ENCODE assay signal across 8 cellular contexts in the genomic region with DNA sequence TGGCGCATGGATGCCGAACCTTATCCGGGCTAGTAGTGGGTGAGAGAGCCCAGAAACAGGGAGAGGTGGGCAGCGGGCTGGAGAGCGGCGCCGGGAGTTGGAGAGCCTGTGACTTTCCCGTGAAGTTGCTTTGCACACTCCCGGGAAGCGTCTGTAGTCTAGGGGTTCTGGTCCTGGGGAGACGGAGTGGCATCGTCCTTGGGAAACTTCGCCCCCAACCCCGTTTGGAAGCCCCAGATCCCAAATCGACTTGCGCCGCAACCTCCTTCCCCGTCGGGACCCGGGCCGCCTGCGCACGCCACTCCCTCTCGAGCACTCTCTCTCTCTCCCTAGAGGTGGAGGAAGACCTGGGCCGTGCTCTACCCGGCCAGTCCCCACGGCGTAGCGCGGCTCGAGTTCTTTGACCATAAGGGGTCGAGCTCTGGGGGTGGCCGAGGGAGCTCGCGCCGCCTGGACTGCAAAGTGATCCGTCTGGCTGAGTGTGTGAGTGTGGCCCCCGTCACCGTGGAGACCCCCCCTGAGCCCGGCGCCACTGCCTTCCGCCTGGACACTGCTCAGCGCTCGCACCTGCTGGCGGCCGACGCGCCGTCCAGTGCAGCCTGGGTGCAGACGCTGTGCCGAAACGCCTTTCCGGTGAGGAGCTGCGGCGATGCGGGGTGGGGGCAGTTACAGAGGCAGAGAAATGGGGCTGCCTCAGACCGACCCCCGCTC. TPM values are rescaled to one million over a fixed set of nuclear protein-coding genes. Genes with fewer than 3 reads are reported as not detected.
DNase-seq lines count a peak whose midpoint lies in the region; ATAC-seq and TF ChIP-seq lines count a peak whose summit lies in the region.

No MANE protein-coding gene starts in this region.

- H3K27ac ChIP-seq in CD4-positive, alpha-beta memory T cell (ENCODE audit: low read depth, low read length) = peak overlapping the region; percentile 64
- H3K27ac ChIP-seq in muscle layer of duodenum (ENCODE audit: low read length) = peak overlapping the region; percentile 31
- H3K27ac ChIP-seq in tibial nerve = peak overlapping the region; percentile 89 to 98 (median 96)

- peak overlapping the region; percentile 73 to 98 (median 93) for H3K27ac Mint-ChIP-seq in CD4-positive, alpha-beta memory T cell
- peak overlapping the region; percentile 94 for H3K27ac Mint-ChIP-seq in activated CD4-positive, alpha-beta T cell treated with anti-CD3 and anti-CD28 coated beads, Interleukin-2, amount 10 ng/mL, durations not matched to agents 7 days and 5 days

- H3K4me3 Mint-ChIP-seq in CD4-positive, alpha-beta memory T cell = peak overlapping the region; percentile 94 to 98 (median 96)
- peak overlapping the region; percentile 95 for H3K4me3 Mint-ChIP-seq in activated CD4-positive, alpha-beta T cell treated with anti-CD3 and anti-CD28 coated beads, Interleukin-2, amount 10 ng/mL, durations not matched to agents 7 days and 5 days

- peaks cover 7 to 30% (median 19%) of the 10 kb centered on the region in 4 donors for H3K4me1 Mint-ChIP-seq in CD4-positive, alpha-beta memory T cell
- peaks cover 25% of the 10 kb centered on the region for H3K4me1 Mint-ChIP-seq in activated CD4-positive, alpha-beta T cell treated with anti-CD3 and anti-CD28 coated beads, Interleukin-2, amount 10 ng/mL, durations not matched to agents 7 days and 5 days

- peaks cover 0 to 2% (median 0%) of the 10 kb centered on the region in 8 donors for H3K9me3 Mint-ChIP-seq in CD4-positive, alpha-beta memory T cell
- no peaks in the 10 kb centered on the region for H3K9me3 Mint-ChIP-seq in activated CD4-positive, alpha-beta T cell treated with anti-CD3 and anti-CD28 coated beads, Interleukin-2, amount 10 ng/mL, durations not matched to agents 7 days and 5 days

- H3K4me3 ChIP-seq in CD4-positive, alpha-beta memory T cell (ENCODE audit: low read length in 2 of 2) = peak overlapping the region; percentile 84 to 99
- H3K4me3 ChIP-seq in epithelial cell of esophagus (ENCODE audit: low read length) = peak overlapping the region; percentile 49
- H3K4me3 ChIP-seq in muscle layer of duodenum (ENCODE audit: low read depth in 1 of 2, low read length in 2 of 2) = peak overlapping the region; percentile 77 to 88
- H3K4me3 ChIP-seq in tibial nerve = peak overlapping the region; percentile 72 to 95 (median 79)

- POLR2A ChIA-PET in CD4-positive, alpha-beta memory T cell (lab: Charles Lee; ENCODE audit: partially characterized antibody) = interaction anchor here (0.6 to 2.2 kb wide), 6 partner anchors 12 to 163 kb away, joined by 3 to 5 read pairs (median 4); a partner anchor contains a TSS
- POLR2A ChIA-PET in activated CD4-positive, alpha-beta T cell treated with anti-CD3 and anti-CD28 coated beads, Interleukin-2, amount 10 ng/mL, durations not matched to agents 7 days and 5 days (lab: Charles Lee) = interaction anchor here (0.6 kb wide), 1 partner anchor 12 kb away, joined by 3 read pairs; no protein-coding TSS in a partner anchor

- H3K36me3 ChIP-seq in CD4-positive, alpha-beta memory T cell (ENCODE audit: insufficient read depth, low read length) = no peaks in the 10 kb centered on the region
- H3K36me3 ChIP-seq in muscle layer of duodenum (ENCODE audit: control insufficient read depth in 1 of 2, insufficient read depth in 2 of 2, low read length in 2 of 2) (peaks cover 0 to 6% of the 10 kb centered on the region in 2 donors), tibial nerve (peaks cover 0 to 15% (median 0%) of the 10 kb centered on the region in 3 donors)

- peaks cover 0 to 20% of the 10 kb centered on the region in 2 donors for H3K36me3 Mint-ChIP-seq in CD4-positive, alpha-beta memory T cell
- H3K36me3 Mint-ChIP-seq in activated CD4-positive, alpha-beta T cell treated with anti-CD3 and anti-CD28 coated beads, Interleukin-2, amount 10 ng/mL, durations not matched to agents 7 days and 5 days (ENCODE audit: low read depth) = peaks cover 13% of the 10 kb centered on the region

- TF ChIP-seq CTCF in epithelial cell of esophagus (IDR thresholded peaks at IDR 0.05; ENCODE audit: insufficient read depth, low read depth, low read length, missing control alignments) (no peak), tibial nerve (IDR thresholded peaks at IDR 0.05) (no peak)

- no peak for TF ChIP-seq EP300 in tibial nerve (IDR thresholded peaks at IDR 0.05)

- intact Hi-C loops in CD4-positive, alpha-beta memory T cell (cut with micrococcal nuclease) = loop anchor here (1.0 to 10.0 kb wide), 4 partner anchors 26 to 160 kb away; a partner anchor contains a TSS

- 3 to 4% methylated on average over 44 to 57 of the region's 58 CpGs for WGBS in tibial nerve, 2 donors

- no peak for TF ChIP-seq POLR2A in tibial nerve (IDR thresholded peaks at IDR 0.05)

- peak; percentile 52 for ATAC-seq in GM19455 (IDR thresholded peaks at IDR 0.05; ENCODE audit: unreplicated experiment)

- H3K9me3 ChIP-seq in CD4-positive, alpha-beta memory T cell (ENCODE audit: control insufficient read depth in 1 of 2, low read length in 2 of 2) = no peaks in the 10 kb centered on the region
- H3K9me3 ChIP-seq in muscle layer of duodenum (ENCODE audit: control insufficient read depth in 1 of 2, low read length in 2 of 2) = no peaks in the 10 kb centered on the region
- no peaks in the 10 kb centered on the region for H3K9me3 ChIP-seq in tibial nerve

- peaks cover 7% of the 10 kb centered on the region for H3K27me3 ChIP-seq in CD4-positive, alpha-beta memory T cell (ENCODE audit: insufficient read depth, low read length)
- no peaks in the 10 kb centered on the region for H3K27me3 ChIP-seq in muscle layer of duodenum (ENCODE audit: low read depth, low read length)
- no peaks in the 10 kb centered on the region for H3K27me3 ChIP-seq in tibial nerve

- peaks cover 6 to 20% of the 10 kb centered on the region in 2 donors for H3K27me3 Mint-ChIP-seq in CD4-positive, alpha-beta memory T cell
- peaks cover 19% of the 10 kb centered on the region for H3K27me3 Mint-ChIP-seq in activated CD4-positive, alpha-beta T cell treated with anti-CD3 and anti-CD28 coated beads, Interleukin-2, amount 10 ng/mL, durations not matched to agents 7 days and 5 days

- CTCF ChIA-PET in CD4-positive, alpha-beta memory T cell (lab: Charles Lee; ENCODE audit: partially characterized antibody) = interaction anchor here (0.8 to 0.9 kb wide), 2 partner anchors 12 to 32 kb away, joined by 4 read pairs; no protein-coding TSS in a partner anchor
- CTCF ChIA-PET in activated CD4-positive, alpha-beta T cell treated with anti-CD3 and anti-CD28 coated beads, Interleukin-2, amount 10 ng/mL, durations not matched to agents 7 days and 5 days (lab: Charles Lee) = interaction anchor here (0.6 to 6.5 kb wide), 7 partner anchors 9 to 249 kb away, joined by 3 to 36 read pairs (median 3); a partner anchor contains a TSS

- peak in 4 of 5 donors; percentile 32 to 48 (median 46) for DNase-seq in CD4-positive, alpha-beta memory T cell
- DNase-seq in HuH-7 (ENCODE audit: low spot score) (peak; percentile 71), epithelial cell of esophagus (ENCODE audit: low read depth) (peak; percentile 24), tibial nerve (ENCODE audit: low spot score in 2 of 2) (no peak), NCI-H187 (lab: John Stamatoyannopoulos, UW) (no peak)
- DNase-seq in activated CD4-positive, alpha-beta T cell treated with anti-CD3 and anti-CD28 coated beads, Interleukin-2, amount 10 ng/mL, durations not matched to agents 7 days and 5 days = peak; percentile 37

- peaks cover 16% of the 10 kb centered on the region for H3K4me1 ChIP-seq in CD4-positive, alpha-beta memory T cell (ENCODE audit: insufficient read depth, low read length)
- peaks cover 0 to 7% of the 10 kb centered on the region in 2 donors for H3K4me1 ChIP-seq in muscle layer of duodenum (ENCODE audit: control insufficient read depth in 1 of 2, insufficient read depth in 2 of 2, low read length in 2 of 2)
- H3K4me1 ChIP-seq in tibial nerve = peaks cover 0 to 46% (median 10%) of the 10 kb centered on the region in 4 donors

RNA-seq across cellular contexts. Expression of a gene that starts 0.5 kb away (rescaled TPM):
- 10 to 100 TPM; 34.8 to 35.7 TPM for total RNA-seq in CD4-positive, alpha-beta memory T cell
- 10 to 100 TPM; 14.2 to 26.8 TPM for polyA plus RNA-seq in CD4-positive, alpha-beta memory T cell
- total RNA-seq in activated CD4-positive, alpha-beta T cell treated with anti-CD3 and anti-CD28 coated beads, Interleukin-2, amount 10 ng/mL, durations not matched to agents 7 days and 5 days = 10 to 100 TPM; 28.0 to 34.4 TPM
- 10 to 100 TPM; 22.2 to 34.2 (median 24.2) TPM for total RNA-seq in tibial nerve

RNA-seq across cellular contexts. Expression of a gene that starts 1.2 kb away (rescaled TPM):
- total RNA-seq in CD4-positive, alpha-beta memory T cell = under 1 TPM; 0.25 to 0.32 TPM
- not detected for polyA plus RNA-seq in CD4-positive, alpha-beta memory T cell
- under 1 TPM; 0.12 to 0.15 TPM for total RNA-seq in activated CD4-positive, alpha-beta T cell treated with anti-CD3 and anti-CD28 coated beads, Interleukin-2, amount 10 ng/mL, durations not matched to agents 7 days and 5 days
- 10 to 100 TPM in 3 of 4 donors, 1 to 10 TPM in 1; 5.0 to 16.2 (median 13.5) TPM for total RNA-seq in tibial nerve

RNA-seq across cellular contexts. Expression of a gene that starts 25.2 kb away (rescaled TPM):
- total RNA-seq in CD4-positive, alpha-beta memory T cell = 10 to 100 TPM; 39.8 to 41.1 TPM
- polyA plus RNA-seq in CD4-positive, alpha-beta memory T cell = 10 to 100 TPM; 22.0 to 25.7 TPM
- 10 to 100 TPM; 41.6 to 45.8 TPM for total RNA-seq in activated CD4-positive, alpha-beta T cell treated with anti-CD3 and anti-CD28 coated beads, Interleukin-2, amount 10 ng/mL, durations not matched to agents 7 days and 5 days
- 10 to 100 TPM; 37.8 to 45.3 (median 42.5) TPM for total RNA-seq in tibial nerve

RNA-seq across cellular contexts. Expression of a gene that starts 25.5 kb away (rescaled TPM):
- total RNA-seq in CD4-positive, alpha-beta memory T cell = 100 to 1,000 TPM; 153 to 158 TPM
- polyA plus RNA-seq in CD4-positive, alpha-beta memory T cell = 100 to 1,000 TPM in 1 of 2 donors, 10 to 100 TPM in 1; 91.3 to 123 TPM
- total RNA-seq in activated CD4-positive, alpha-beta T cell treated with anti-CD3 and anti-CD28 coated beads, Interleukin-2, amount 10 ng/mL, durations not matched to agents 7 days and 5 days = 100 to 1,000 TPM; 116 to 136 TPM
- total RNA-seq in tibial nerve = 100 to 1,000 TPM; 111 to 207 (median 135) TPM

RNA-seq across cellular contexts. Expression of a gene that starts 28.9 kb away (rescaled TPM):
- under 1 TPM; 0.35 to 0.44 TPM for total RNA-seq in CD4-positive, alpha-beta memory T cell
- not detected for polyA plus RNA-seq in CD4-positive, alpha-beta memory T cell
- under 1 TPM; 0.25 to 0.52 TPM for total RNA-seq in activated CD4-positive, alpha-beta T cell treated with anti-CD3 and anti-CD28 coated beads, Interleukin-2, amount 10 ng/mL, durations not matched to agents 7 days and 5 days
- total RNA-seq in tibial nerve = 1 to 10 TPM in 1 of 4 donors, not detected in 3; 6.9 TPM

Comparison
In these comparisons a context has a peak if more than half of its experiments do, and no peak if none do; other contexts are left out.
1. DNase-seq: peak in CD4-positive, alpha-beta memory T cell (4 of 5), HuH-7 (single experiment), activated CD4-positive, alpha-beta T cell treated with anti-CD3 and anti-CD28 coated beads, Interleukin-2, amount 10 ng/mL, durations not matched to agents 7 days and 5 days (single experiment) and epithelial cell of esophagus (single experiment); none in tibial nerve (0 of 2) and NCI-H187 (0 of 2).
2. H3K27ac ChIP-seq: peak in every context shown above with its lines; median percentile 96 in tibial nerve; 64 in CD4-positive, alpha-beta memory T cell; 31 in muscle layer of duodenum.
3. RNA of a gene that starts 1.2 kb away (total RNA-seq): 5.0 to 16.2 TPM in tibial nerve; 0.25 to 0.32 TPM in CD4-positive, alpha-beta memory T cell and 0.12 to 0.15 TPM in activated CD4-positive, alpha-beta T cell treated with anti-CD3 and anti-CD28 coated beads, Interleukin-2, amount 10 ng/mL, durations not matched to agents 7 days and 5 days; every median in the first group is over 4 times any median in the second.
4. Peak in every context shown above with its lines, with median percentiles within 50 percentile points of each other: H3K4me3 ChIP-seq.